ENCODE assay signal across 1 cellular context in the genomic region with DNA sequence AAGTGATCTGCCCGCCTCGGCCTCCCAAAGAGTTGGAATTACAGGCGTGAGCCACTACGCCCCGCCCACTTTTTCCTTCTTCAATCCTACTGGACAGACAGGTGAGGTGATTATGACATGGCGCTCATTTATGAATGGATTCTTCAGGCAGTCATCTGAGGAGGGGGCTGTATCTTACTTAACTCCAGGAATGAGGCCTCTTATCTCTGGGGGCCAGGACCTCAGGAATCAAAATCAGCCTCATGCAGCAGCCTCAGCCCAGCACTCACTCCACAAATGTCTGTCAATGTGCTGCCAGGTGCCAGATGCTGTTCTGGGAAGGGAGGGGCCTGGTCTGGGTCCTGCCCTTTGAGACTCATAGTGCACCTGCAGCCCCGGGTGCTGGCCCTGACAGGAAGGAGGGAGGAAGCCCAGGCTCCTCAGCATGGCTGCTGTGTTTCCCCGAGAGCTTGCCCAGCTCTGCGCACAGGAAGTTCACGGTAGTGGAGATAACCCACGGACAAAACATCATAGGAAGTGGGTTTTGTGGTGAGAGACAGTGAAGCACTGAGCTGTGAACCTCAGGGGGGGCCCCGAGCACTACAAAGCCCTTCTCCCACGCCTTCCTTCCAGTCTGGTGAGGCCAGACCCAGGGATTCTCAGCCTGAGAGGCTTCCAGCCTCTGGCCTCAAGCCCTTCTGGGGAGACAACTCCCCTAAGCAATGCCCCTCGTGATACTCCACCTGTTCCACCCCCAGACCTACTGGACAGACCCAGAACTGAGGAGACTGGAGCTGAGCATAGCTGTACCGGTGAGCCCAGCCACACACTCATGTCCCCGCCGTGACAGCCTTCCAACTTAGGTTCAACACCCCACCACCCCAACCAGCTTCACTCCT.
A peak's percentile ranks its signal among the peaks of the same experiment; 100 is the strongest.
TF ChIP-seq lines count a peak whose summit lies in the region.

No MANE protein-coding gene starts in this region.

TF ChIP-seq in GM12878, 131 proteins besides CTCF, POLR2A, EP300 and RAD21 (continued from another document and continues in another):
- TF ChIP-seq, protein P1, sequence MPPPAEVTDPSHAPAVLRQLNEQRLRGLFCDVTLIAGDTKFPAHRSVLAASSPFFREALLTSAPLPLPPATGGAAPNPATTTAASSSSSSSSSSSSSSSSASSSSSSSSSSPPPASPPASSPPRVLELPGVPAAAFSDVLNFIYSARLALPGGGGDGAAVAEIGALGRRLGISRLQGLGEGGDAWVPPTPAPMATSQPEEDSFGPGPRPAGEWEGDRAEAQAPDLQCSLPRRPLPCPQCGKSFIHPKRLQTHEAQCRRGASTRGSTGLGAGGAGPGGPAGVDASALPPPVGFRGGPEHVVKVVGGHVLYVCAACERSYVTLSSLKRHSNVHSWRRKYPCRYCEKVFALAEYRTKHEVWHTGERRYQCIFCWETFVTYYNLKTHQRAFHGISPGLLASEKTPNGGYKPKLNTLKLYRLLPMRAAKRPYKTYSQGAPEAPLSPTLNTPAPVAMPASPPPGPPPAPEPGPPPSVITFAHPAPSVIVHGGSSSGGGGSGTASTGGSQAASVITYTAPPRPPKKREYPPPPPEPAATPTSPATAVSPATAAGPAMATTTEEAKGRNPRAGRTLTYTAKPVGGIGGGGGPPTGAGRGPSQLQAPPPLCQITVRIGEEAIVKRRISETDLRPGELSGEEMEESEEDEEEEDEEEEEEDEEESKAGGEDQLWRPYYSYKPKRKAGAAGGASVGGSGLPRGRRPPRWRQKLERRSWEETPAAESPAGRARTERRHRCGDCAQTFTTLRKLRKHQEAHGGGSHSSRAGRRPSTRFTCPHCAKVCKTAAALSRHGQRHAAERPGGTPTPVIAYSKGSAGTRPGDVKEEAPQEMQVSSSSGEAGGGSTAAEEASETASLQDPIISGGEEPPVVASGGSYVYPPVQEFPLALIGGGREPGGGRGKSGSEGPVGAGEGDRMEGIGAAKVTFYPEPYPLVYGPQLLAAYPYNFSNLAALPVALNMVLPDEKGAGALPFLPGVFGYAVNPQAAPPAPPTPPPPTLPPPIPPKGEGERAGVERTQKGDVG (CRISPR knock-in tag; IDR thresholded peaks at IDR 0.05): no peak
- TF ChIP-seq SMC3 (IDR thresholded peaks at IDR 0.05; ENCODE audit: borderline replicate concordance, low read length): no peak; the same call in 1 of the 2 replicates
- TF ChIP-seq ZBED1 (IDR thresholded peaks at IDR 0.05; ENCODE audit: borderline replicate concordance): peak; percentile 98
- TF ChIP-seq HDAC6 (IDR thresholded peaks at IDR 0.05; ENCODE audit: unreplicated experiment): no peak
- TF ChIP-seq SRF (IDR thresholded peaks at IDR 0.05; ENCODE audit: low read depth in 2 of 2, low read length in 2 of 2): no peak
- TF ChIP-seq, protein P2, sequence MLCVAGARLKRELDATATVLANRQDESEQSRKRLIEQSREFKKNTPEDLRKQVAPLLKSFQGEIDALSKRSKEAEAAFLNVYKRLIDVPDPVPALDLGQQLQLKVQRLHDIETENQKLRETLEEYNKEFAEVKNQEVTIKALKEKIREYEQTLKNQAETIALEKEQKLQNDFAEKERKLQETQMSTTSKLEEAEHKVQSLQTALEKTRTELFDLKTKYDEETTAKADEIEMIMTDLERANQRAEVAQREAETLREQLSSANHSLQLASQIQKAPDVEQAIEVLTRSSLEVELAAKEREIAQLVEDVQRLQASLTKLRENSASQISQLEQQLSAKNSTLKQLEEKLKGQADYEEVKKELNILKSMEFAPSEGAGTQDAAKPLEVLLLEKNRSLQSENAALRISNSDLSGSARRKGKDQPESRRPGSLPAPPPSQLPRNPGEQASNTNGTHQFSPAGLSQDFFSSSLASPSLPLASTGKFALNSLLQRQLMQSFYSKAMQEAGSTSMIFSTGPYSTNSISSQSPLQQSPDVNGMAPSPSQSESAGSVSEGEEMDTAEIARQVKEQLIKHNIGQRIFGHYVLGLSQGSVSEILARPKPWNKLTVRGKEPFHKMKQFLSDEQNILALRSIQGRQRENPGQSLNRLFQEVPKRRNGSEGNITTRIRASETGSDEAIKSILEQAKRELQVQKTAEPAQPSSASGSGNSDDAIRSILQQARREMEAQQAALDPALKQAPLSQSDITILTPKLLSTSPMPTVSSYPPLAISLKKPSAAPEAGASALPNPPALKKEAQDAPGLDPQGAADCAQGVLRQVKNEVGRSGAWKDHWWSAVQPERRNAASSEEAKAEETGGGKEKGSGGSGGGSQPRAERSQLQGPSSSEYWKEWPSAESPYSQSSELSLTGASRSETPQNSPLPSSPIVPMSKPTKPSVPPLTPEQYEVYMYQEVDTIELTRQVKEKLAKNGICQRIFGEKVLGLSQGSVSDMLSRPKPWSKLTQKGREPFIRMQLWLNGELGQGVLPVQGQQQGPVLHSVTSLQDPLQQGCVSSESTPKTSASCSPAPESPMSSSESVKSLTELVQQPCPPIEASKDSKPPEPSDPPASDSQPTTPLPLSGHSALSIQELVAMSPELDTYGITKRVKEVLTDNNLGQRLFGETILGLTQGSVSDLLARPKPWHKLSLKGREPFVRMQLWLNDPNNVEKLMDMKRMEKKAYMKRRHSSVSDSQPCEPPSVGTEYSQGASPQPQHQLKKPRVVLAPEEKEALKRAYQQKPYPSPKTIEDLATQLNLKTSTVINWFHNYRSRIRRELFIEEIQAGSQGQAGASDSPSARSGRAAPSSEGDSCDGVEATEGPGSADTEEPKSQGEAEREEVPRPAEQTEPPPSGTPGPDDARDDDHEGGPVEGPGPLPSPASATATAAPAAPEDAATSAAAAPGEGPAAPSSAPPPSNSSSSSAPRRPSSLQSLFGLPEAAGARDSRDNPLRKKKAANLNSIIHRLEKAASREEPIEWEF (IDR thresholded peaks at IDR 0.05; ENCODE audit: insufficient replicate concordance, low read depth, low read length): peak; percentile 53
- no peak for TF ChIP-seq NR2C2 (IDR thresholded peaks at IDR 0.05; ENCODE audit: borderline replicate concordance, control insufficient read depth, insufficient read length, low read depth)
- no peak for TF ChIP-seq RAD51 (IDR thresholded peaks at IDR 0.05)
- TF ChIP-seq, protein P3, sequence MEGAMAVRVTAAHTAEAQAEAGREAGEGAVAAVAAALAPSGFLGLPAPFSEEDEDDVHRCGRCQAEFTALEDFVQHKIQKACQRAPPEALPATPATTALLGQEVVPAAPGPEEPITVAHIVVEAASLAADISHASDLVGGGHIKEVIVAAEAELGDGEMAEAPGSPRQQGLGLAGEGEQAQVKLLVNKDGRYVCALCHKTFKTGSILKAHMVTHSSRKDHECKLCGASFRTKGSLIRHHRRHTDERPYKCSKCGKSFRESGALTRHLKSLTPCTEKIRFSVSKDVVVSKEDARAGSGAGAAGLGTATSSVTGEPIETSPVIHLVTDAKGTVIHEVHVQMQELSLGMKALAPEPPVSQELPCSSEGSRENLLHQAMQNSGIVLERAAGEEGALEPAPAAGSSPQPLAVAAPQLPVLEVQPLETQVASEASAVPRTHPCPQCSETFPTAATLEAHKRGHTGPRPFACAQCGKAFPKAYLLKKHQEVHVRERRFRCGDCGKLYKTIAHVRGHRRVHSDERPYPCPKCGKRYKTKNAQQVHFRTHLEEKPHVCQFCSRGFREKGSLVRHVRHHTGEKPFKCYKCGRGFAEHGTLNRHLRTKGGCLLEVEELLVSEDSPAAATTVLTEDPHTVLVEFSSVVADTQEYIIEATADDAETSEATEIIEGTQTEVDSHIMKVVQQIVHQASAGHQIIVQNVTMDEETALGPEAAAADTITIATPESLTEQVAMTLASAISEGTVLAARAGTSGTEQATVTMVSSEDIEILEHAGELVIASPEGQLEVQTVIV (IDR thresholded peaks at IDR 0.05; ENCODE audit: borderline replicate concordance, partially characterized antibody): no peak
- no peak for TF ChIP-seq ZNF384 (IDR thresholded peaks at IDR 0.05; ENCODE audit: borderline replicate concordance, low read depth, low read length)
- TF ChIP-seq SIX5 (IDR thresholded peaks at IDR 0.05; ENCODE audit: low read depth, low read length, severe bottlenecking): no peak
- TF ChIP-seq SUPT20H (IDR thresholded peaks at IDR 0.05; ENCODE audit: borderline replicate concordance, control insufficient read depth, low read depth, low read length): no peak
- peak; percentile 93 for TF ChIP-seq YY1 (IDR thresholded peaks at IDR 0.05; ENCODE audit: low read depth, low read length)
- TF ChIP-seq FOS (IDR thresholded peaks at IDR 0.05; ENCODE audit: borderline replicate concordance, extremely low read depth, insufficient read length): no peak
- TF ChIP-seq CBX5 (IDR thresholded peaks at IDR 0.05; ENCODE audit: low read depth): peak; percentile 87; the same call in 1 of the 2 replicates
- TF ChIP-seq IKZF2 (IDR thresholded peaks at IDR 0.05): peak; percentile 93
- TF ChIP-seq ASH2L (IDR thresholded peaks at IDR 0.05; ENCODE audit: borderline replicate concordance, low read depth): no peak
- peak; percentile 55; the same call in 1 of the 2 replicates for TF ChIP-seq FOXK2 (IDR thresholded peaks at IDR 0.05)
- TF ChIP-seq SMAD1 (IDR thresholded peaks at IDR 0.05; ENCODE audit: low read depth, partially characterized antibody): no peak
- peak; percentile 92 for TF ChIP-seq ATF7 (IDR thresholded peaks at IDR 0.05; ENCODE audit: low read depth)
- TF ChIP-seq, protein P4, sequence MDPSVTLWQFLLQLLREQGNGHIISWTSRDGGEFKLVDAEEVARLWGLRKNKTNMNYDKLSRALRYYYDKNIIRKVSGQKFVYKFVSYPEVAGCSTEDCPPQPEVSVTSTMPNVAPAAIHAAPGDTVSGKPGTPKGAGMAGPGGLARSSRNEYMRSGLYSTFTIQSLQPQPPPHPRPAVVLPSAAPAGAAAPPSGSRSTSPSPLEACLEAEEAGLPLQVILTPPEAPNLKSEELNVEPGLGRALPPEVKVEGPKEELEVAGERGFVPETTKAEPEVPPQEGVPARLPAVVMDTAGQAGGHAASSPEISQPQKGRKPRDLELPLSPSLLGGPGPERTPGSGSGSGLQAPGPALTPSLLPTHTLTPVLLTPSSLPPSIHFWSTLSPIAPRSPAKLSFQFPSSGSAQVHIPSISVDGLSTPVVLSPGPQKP (IDR thresholded peaks at IDR 0.05; ENCODE audit: low read depth, low read length): 0 out of 2 replicates have a peak, but pooled peaks have one; percentile 24
- peak; percentile 44; the same call in 1 of the 2 replicates for TF ChIP-seq JUND (IDR thresholded peaks at IDR 0.05; ENCODE audit: low read depth, low read length)
- TF ChIP-seq, protein P5, sequence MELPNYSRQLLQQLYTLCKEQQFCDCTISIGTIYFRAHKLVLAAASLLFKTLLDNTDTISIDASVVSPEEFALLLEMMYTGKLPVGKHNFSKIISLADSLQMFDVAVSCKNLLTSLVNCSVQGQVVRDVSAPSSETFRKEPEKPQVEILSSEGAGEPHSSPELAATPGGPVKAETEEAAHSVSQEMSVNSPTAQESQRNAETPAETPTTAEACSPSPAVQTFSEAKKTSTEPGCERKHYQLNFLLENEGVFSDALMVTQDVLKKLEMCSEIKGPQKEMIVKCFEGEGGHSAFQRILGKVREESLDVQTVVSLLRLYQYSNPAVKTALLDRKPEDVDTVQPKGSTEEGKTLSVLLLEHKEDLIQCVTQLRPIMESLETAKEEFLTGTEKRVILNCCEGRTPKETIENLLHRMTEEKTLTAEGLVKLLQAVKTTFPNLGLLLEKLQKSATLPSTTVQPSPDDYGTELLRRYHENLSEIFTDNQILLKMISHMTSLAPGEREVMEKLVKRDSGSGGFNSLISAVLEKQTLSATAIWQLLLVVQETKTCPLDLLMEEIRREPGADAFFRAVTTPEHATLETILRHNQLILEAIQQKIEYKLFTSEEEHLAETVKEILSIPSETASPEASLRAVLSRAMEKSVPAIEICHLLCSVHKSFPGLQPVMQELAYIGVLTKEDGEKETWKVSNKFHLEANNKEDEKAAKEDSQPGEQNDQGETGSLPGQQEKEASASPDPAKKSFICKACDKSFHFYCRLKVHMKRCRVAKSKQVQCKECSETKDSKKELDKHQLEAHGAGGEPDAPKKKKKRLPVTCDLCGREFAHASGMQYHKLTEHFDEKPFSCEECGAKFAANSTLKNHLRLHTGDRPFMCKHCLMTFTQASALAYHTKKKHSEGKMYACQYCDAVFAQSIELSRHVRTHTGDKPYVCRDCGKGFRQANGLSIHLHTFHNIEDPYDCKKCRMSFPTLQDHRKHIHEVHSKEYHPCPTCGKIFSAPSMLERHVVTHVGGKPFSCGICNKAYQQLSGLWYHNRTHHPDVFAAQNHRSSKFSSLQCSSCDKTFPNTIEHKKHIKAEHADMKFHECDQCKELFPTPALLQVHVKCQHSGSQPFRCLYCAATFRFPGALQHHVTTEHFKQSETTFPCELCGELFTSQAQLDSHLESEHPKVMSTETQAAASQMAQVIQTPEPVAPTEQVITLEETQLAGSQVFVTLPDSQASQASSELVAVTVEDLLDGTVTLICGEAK (IDR thresholded peaks at IDR 0.05; ENCODE audit: borderline replicate concordance): peak; percentile 80
- TF ChIP-seq, protein P6, sequence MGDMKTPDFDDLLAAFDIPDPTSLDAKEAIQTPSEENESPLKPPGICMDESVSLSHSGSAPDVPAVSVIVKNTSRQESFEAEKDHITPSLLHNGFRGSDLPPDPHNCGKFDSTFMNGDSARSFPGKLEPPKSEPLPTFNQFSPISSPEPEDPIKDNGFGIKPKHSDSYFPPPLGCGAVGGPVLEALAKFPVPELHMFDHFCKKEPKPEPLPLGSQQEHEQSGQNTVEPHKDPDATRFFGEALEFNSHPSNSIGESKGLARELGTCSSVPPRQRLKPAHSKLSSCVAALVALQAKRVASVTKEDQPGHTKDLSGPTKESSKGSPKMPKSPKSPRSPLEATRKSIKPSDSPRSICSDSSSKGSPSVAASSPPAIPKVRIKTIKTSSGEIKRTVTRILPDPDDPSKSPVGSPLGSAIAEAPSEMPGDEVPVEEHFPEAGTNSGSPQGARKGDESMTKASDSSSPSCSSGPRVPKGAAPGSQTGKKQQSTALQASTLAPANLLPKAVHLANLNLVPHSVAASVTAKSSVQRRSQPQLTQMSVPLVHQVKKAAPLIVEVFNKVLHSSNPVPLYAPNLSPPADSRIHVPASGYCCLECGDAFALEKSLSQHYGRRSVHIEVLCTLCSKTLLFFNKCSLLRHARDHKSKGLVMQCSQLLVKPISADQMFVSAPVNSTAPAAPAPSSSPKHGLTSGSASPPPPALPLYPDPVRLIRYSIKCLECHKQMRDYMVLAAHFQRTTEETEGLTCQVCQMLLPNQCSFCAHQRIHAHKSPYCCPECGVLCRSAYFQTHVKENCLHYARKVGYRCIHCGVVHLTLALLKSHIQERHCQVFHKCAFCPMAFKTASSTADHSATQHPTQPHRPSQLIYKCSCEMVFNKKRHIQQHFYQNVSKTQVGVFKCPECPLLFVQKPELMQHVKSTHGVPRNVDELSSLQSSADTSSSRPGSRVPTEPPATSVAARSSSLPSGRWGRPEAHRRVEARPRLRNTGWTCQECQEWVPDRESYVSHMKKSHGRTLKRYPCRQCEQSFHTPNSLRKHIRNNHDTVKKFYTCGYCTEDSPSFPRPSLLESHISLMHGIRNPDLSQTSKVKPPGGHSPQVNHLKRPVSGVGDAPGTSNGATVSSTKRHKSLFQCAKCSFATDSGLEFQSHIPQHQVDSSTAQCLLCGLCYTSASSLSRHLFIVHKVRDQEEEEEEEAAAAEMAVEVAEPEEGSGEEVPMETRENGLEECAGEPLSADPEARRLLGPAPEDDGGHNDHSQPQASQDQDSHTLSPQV (IDR thresholded peaks at IDR 0.05): no peak
- TF ChIP-seq, protein P7, sequence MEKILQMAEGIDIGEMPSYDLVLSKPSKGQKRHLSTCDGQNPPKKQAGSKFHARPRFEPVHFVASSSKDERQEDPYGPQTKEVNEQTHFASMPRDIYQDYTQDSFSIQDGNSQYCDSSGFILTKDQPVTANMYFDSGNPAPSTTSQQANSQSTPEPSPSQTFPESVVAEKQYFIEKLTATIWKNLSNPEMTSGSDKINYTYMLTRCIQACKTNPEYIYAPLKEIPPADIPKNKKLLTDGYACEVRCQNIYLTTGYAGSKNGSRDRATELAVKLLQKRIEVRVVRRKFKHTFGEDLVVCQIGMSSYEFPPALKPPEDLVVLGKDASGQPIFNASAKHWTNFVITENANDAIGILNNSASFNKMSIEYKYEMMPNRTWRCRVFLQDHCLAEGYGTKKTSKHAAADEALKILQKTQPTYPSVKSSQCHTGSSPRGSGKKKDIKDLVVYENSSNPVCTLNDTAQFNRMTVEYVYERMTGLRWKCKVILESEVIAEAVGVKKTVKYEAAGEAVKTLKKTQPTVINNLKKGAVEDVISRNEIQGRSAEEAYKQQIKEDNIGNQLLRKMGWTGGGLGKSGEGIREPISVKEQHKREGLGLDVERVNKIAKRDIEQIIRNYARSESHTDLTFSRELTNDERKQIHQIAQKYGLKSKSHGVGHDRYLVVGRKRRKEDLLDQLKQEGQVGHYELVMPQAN (conservative IDR thresholded peaks at IDR 0.05): no peak
